Comparison of ENCODE assay signal across 18 cellular contexts in the genomic region with DNA sequence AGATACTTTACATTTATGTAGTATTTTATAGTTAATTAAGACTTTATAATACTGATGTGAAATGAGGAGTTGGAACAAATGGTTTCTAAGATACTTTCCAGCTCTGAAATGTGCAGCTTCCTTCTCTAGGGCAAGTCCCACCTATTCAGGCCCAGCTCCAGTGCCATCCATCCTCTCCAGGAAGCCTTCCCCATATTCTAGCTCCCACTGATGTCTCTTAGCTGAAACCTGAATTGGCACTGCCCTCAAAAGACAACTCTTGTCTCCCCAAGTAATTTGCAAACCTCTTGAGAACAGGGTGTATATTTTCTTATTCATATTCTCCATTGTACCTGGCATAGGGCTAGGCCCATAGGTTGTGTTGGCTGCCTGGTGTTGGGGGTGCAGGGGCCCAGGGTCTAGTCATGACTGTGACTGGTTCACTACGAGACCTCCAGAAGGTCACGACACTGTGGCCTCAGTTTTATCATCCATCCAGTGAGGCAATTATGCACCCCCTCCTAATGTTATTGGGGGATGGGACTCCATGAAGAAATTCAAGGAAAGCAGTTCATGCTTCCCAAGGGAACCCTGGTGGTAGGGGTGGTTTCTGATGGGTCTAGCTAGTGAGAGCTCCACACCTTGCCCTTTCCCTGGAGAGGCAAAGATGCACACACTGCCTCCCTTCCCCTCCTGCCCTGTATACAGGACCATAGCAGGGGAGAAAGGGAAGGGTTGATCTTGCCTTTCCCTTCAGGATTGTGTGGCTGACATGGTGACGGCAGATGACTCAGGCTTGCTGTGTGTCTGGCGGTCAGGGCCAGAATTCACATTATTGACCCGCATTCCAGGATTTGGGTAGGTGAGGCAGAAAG. TPM values are rescaled to one million over a fixed set of nuclear protein-coding genes. Genes with fewer than 3 reads are reported as not detected.
DNase-seq lines count a peak whose midpoint lies in the region; ATAC-seq and TF ChIP-seq lines count a peak whose summit lies in the region.
"Had no signal": no experiment of that assay in that cellular context is flagged by ENCODE, and none has a peak within 500 bp of the region (broad histone marks: within the 10 kb centered on the region; RNA-seq: fewer than 3 reads in every experiment).

No MANE protein-coding gene starts in this region.

- 81 to 88% methylated on average over 5 of the region's 5 CpGs for WGBS in sigmoid colon, 2 donors

- H3K27ac ChIP-seq in GM23338 (ENCODE audit: low read depth) (no peak overlapping the region), RWPE1 (peak overlapping the region; percentile 94), sigmoid colon (no peak overlapping the region), WERI-Rb-1 (no peak overlapping the region)
- H3K27ac ChIP-seq: suprapubic skin had no signal

- intact Hi-C loops in sigmoid colon (cut with DNase I) = no loop called here

- no peak for TF ChIP-seq EP300 in sigmoid colon (IDR thresholded peaks at IDR 0.05)

- no peak overlapping the region for H2AFZ ChIP-seq in GM23338

- peaks cover 15% of the 10 kb centered on the region for H3K27me3 ChIP-seq in GM23338 (ENCODE audit: insufficient read depth)
- H3K27me3 ChIP-seq in sigmoid colon = no peaks in the 10 kb centered on the region
- no peaks in the 10 kb centered on the region for H3K27me3 ChIP-seq in WERI-Rb-1 (ENCODE audit: insufficient read depth, low read depth, severe bottlenecking)
- H3K27me3 ChIP-seq: suprapubic skin had no signal

- H3K27me3 Mint-ChIP-seq in GM23338 (ENCODE audit: insufficient read depth, low read depth, poor library complexity) (peaks cover 39% of the 10 kb centered on the region), glutamatergic neuron (ENCODE audit: unreplicated experiment) (peaks cover 8% of the 10 kb centered on the region)
- H3K27me3 Mint-ChIP-seq: activated CD8-positive, alpha-beta T cell treated with anti-CD3 and anti-CD28 coated beads for 36 hours; activated naive CD8-positive, alpha-beta T cell treated with anti-CD3 and anti-CD28 coated beads, Interleukin-2, amount 10 ng/mL, durations not matched to agents 7 days and 5 days had no signal

- no peak overlapping the region for H3K27ac Mint-ChIP-seq in GM23338
- H3K27ac Mint-ChIP-seq in glutamatergic neuron (ENCODE audit: unreplicated experiment) = peak overlapping the region; percentile 79
- H3K27ac Mint-ChIP-seq: activated CD8-positive, alpha-beta T cell treated with anti-CD3 and anti-CD28 coated beads for 36 hours; activated T-cell treated with anti-CD3 and anti-CD28 coated beads, Interleukin-2, amount 50 U/mL, for 72 hours had no signal

- peaks cover 13% of the 10 kb centered on the region; the same call in 1 of the 2 replicates for H3F3A ChIP-seq in GM23338 (replicated peaks; ENCODE audit: low read depth)

- no peak overlapping the region for H3K4me3 ChIP-seq in GM23338
- H3K4me3 ChIP-seq in sigmoid colon = no peak overlapping the region
- no peak overlapping the region for H3K4me3 ChIP-seq in WERI-Rb-1 (ENCODE audit: low read depth, low read length)
- H3K4me3 ChIP-seq: skin epidermis, suprapubic skin had no signal

- H3K9me3 ChIP-seq in sigmoid colon (no peaks in the 10 kb centered on the region), WERI-Rb-1 (ENCODE audit: severe bottlenecking) (no peaks in the 10 kb centered on the region)
- H3K9me3 ChIP-seq: suprapubic skin had no signal

- H3K4me1 ChIP-seq in GM23338 (ENCODE audit: insufficient read depth) (no peaks in the 10 kb centered on the region), sigmoid colon (peaks cover 0 to 15% (median 10%) of the 10 kb centered on the region in 4 donors)

- CTCF ChIA-PET in RWPE1 (lab: Yijun Ruan, JAX) = no interaction called here

- H3K79me2 ChIP-seq in GM23338 (replicated peaks; ENCODE audit: insufficient read depth) = no peaks in the 10 kb centered on the region

- no peak for TF ChIP-seq POLR2A in sigmoid colon (IDR thresholded peaks at IDR 0.05)

- peaks cover 43% of the 10 kb centered on the region for H3K36me3 Mint-ChIP-seq in GM23338 (ENCODE audit: low read depth)
- no peaks in the 10 kb centered on the region for H3K36me3 Mint-ChIP-seq in glutamatergic neuron (ENCODE audit: unreplicated experiment)

- H4K20me1 ChIP-seq in GM23338 (replicated peaks; ENCODE audit: insufficient read depth) = peaks cover 5% of the 10 kb centered on the region; the same call in 1 of the 2 replicates

- no peak for DNase-seq in GM23338 (ENCODE audit: low spot score)
- DNase-seq in RWPE1 (ENCODE audit: low spot score) = peak; percentile 33
- no peak for DNase-seq in glutamatergic neuron
- DNase-seq in sigmoid colon = peak; percentile 24
- no peak for DNase-seq in stimulated activated CD4-positive, alpha-beta T cell treated with anti-CD3 and anti-CD28 coated beads, Interleukin-1b, Interleukin-23, amount 100 ng/mL, for 48 hours
- DNase-seq in WERI-Rb-1 = no peak
- no peak for DNase-seq in HuH-7 (ENCODE audit: low spot score)
- DNase-seq: activated CD8-positive, alpha-beta T cell treated with anti-CD3 and anti-CD28 coated beads for 36 hours; activated naive CD8-positive, alpha-beta T cell treated with anti-CD3 and anti-CD28 coated beads, Interleukin-2, amount 10 ng/mL, durations not matched to agents 7 days and 5 days; activated T-cell treated with anti-CD3 and anti-CD28 coated beads, Interleukin-2, amount 50 U/mL, for 72 hours; DMS 273 treated with DMSO at 0.1 percent for 48 hours; IMR-90; NCI-H1694 treated with DMSO at 0.1 percent for 48 hours; NCI-H345; stimulated activated CD4-positive, alpha-beta T cell treated with anti-CD3 and anti-CD28 coated beads, Interleukin-4, amount 100 ng/mL, for 4 hours had no signal

- ATAC-seq in GM23338 = no peak
- ATAC-seq: activated CD8-positive, alpha-beta T cell treated with anti-CD3 and anti-CD28 coated beads for 36 hours; activated T-cell treated with anti-CD3 and anti-CD28 coated beads, Interleukin-2, amount 50 U/mL, for 72 hours; Right ventricle myocardium inferior had no signal

- H3K4me2 ChIP-seq in GM23338 = no peak overlapping the region

- POLR2A ChIA-PET in RWPE1 (lab: Yijun Ruan, JAX; ENCODE audit: low non-redundant PET) = no interaction called here

- H3K4me1 Mint-ChIP-seq in GM23338 (peaks cover 10% of the 10 kb centered on the region), glutamatergic neuron (ENCODE audit: low read depth, unreplicated experiment) (peaks cover 3% of the 10 kb centered on the region)

- no peak overlapping the region; the same call in 2 of the 3 replicates for H3K4me3 Mint-ChIP-seq in GM23338
- no peak overlapping the region for H3K4me3 Mint-ChIP-seq in glutamatergic neuron (ENCODE audit: unreplicated experiment)
- H3K4me3 Mint-ChIP-seq: activated CD8-positive, alpha-beta T cell treated with anti-CD3 and anti-CD28 coated beads for 36 hours; activated T-cell treated with anti-CD3 and anti-CD28 coated beads, Interleukin-2, amount 50 U/mL, for 72 hours had no signal

- no peaks in the 10 kb centered on the region for H3K9me3 Mint-ChIP-seq in GM23338
- peaks cover 14% of the 10 kb centered on the region for H3K9me3 Mint-ChIP-seq in glutamatergic neuron (ENCODE audit: unreplicated experiment)
- H3K9me3 Mint-ChIP-seq: activated CD8-positive, alpha-beta T cell treated with anti-CD3 and anti-CD28 coated beads for 36 hours; activated naive CD8-positive, alpha-beta T cell treated with anti-CD3 and anti-CD28 coated beads, Interleukin-2, amount 10 ng/mL, durations not matched to agents 7 days and 5 days; activated T-cell treated with anti-CD3 and anti-CD28 coated beads, Interleukin-2, amount 50 U/mL, for 72 hours had no signal

- H3K36me3 ChIP-seq in GM23338 (ENCODE audit: insufficient read depth) (peaks cover 5% of the 10 kb centered on the region; the same call in 1 of the 2 replicates), sigmoid colon (peaks cover 0 to 44% (median 16%) of the 10 kb centered on the region in 4 donors), WERI-Rb-1 (peaks cover 35% of the 10 kb centered on the region)

- TF ChIP-seq CTCF in GM23338 (conservative IDR thresholded peaks at IDR 0.05; ENCODE audit: low read depth in 2 of 2) (no peak), RWPE1 (conservative IDR thresholded peaks at IDR 0.05; ENCODE audit: low read depth) (no peak), glutamatergic neuron (IDR thresholded peaks at IDR 0.05; ENCODE audit: partially characterized antibody, unreplicated experiment) (no peak), sigmoid colon (IDR thresholded peaks at IDR 0.05) (no peak), WERI-Rb-1 (IDR thresholded peaks at IDR 0.05; ENCODE audit: low read depth, low read length) (no peak)

- no peaks in the 10 kb centered on the region for H3K9me2 ChIP-seq in GM23338 (ENCODE audit: insufficient read depth)

TF ChIP-seq in GM23338, 12 proteins besides CTCF, POLR2A, EP300 and RAD21:
- no peak for TF ChIP-seq CREB1 (CRISPR knock-in tag; IDR thresholded peaks at IDR 0.05; ENCODE audit: low read depth)
- TF ChIP-seq POLR2AphosphoS5 (IDR thresholded peaks at IDR 0.05; ENCODE audit: low read depth) = peak; percentile 48; the same call in 1 of the 2 replicates

RNA-seq across cellular contexts. Expression of a gene that starts 2.8 kb away (rescaled TPM):
- 41.3 and 41.6 TPM in 2 replicates for total RNA-seq in GM23338 (2014; rRNA removed; shearing (Covaris generic))
- polyA plus RNA-seq in GM23338 (2016; fragmentation: Nextera tagmentation; extraction: Ambion mirVana) = 35.2 and 42.6 TPM in 2 replicates
- total RNA-seq in glutamatergic neuron (ENCODE audit: unreplicated experiment) = 29.5 TPM
- total RNA-seq in sigmoid colon = 10 to 100 TPM in 2 of 4 donors, 1 to 10 TPM in 2; 7.5 to 13.3 (median 9.8) TPM
- polyA plus RNA-seq in sigmoid colon = 10 to 100 TPM in 1 of 3 donors, 1 to 10 TPM in 2; 3.0 to 13.6 (median 3.2) TPM

RNA-seq across cellular contexts. Expression of a gene that starts 2.9 kb away (rescaled TPM):
- 4.6 TPM in 2 replicates for total RNA-seq in GM23338 (2014; rRNA removed; shearing (Covaris generic))
- polyA plus RNA-seq in GM23338 (2016; fragmentation: Nextera tagmentation; extraction: Ambion mirVana) (3.7 and 3.8 TPM in 2 replicates), sigmoid colon (1 to 10 TPM in 2 of 3 donors, under 1 TPM in 1; 0.46 to 2.0 (median 1.8) TPM)
- total RNA-seq in glutamatergic neuron (ENCODE audit: unreplicated experiment) (3.7 TPM), sigmoid colon (1 to 10 TPM in 3 of 4 donors, not detected in 1; 1.4 to 2.2 (median 2.0) TPM)

RNA-seq across cellular contexts. Expression of a gene that starts 17.4 kb away (rescaled TPM):
- total RNA-seq in GM23338 (2014; rRNA removed; shearing (Covaris generic)) = 42.8 and 50.0 TPM in 2 replicates
- 20.4 and 24.5 TPM in 2 replicates for polyA plus RNA-seq in GM23338 (2016; fragmentation: Nextera tagmentation; extraction: Ambion mirVana)
- 88.7 TPM for total RNA-seq in glutamatergic neuron (ENCODE audit: unreplicated experiment)
- total RNA-seq in sigmoid colon = 10 to 100 TPM; 13.5 to 20.0 (median 17.0) TPM
- 10 to 100 TPM; 15.0 to 44.6 (median 16.2) TPM for polyA plus RNA-seq in sigmoid colon

RNA-seq across cellular contexts. Expression of a gene that starts 30.5 kb away (rescaled TPM):
- 17.5 and 21.8 TPM in 2 replicates for total RNA-seq in GM23338 (2014; rRNA removed; shearing (Covaris generic))
- 5.1 and 6.1 TPM in 2 replicates for polyA plus RNA-seq in GM23338 (2016; fragmentation: Nextera tagmentation; extraction: Ambion mirVana)
- 18.5 TPM for total RNA-seq in glutamatergic neuron (ENCODE audit: unreplicated experiment)
- total RNA-seq in sigmoid colon = 10 to 100 TPM in 2 of 4 donors, 1 to 10 TPM in 2; 7.5 to 41.8 (median 15.0) TPM
- polyA plus RNA-seq in sigmoid colon = 10 to 100 TPM; 12.9 to 36.9 (median 19.2) TPM

RNA-seq across cellular contexts. Expression of a gene that starts 33.9 kb away (rescaled TPM):
- 52.4 and 64.4 TPM in 2 replicates for total RNA-seq in GM23338 (2014; rRNA removed; shearing (Covaris generic))
- polyA plus RNA-seq in GM23338 (2016; fragmentation: Nextera tagmentation; extraction: Ambion mirVana) (53.0 and 62.0 TPM in 2 replicates), sigmoid colon (10 to 100 TPM; 59.2 to 61.3 (median 59.3) TPM)
- total RNA-seq in glutamatergic neuron (ENCODE audit: unreplicated experiment) (109 TPM), sigmoid colon (10 to 100 TPM; 63.1 to 89.2 (median 74.1) TPM)

Comparison
In these comparisons a context has a peak if more than half of its experiments do, and no peak if none do; other contexts are left out.
1. DNase-seq: peak in RWPE1 (single experiment) and sigmoid colon (single experiment); none in GM23338 (single experiment), glutamatergic neuron (single experiment), stimulated activated CD4-positive, alpha-beta T cell treated with anti-CD3 and anti-CD28 coated beads, Interleukin-1b, Interleukin-23, amount 100 ng/mL, for 48 hours (single experiment), WERI-Rb-1 (single experiment) and HuH-7 (single experiment).